ENCODE assay signal across 23 cellular contexts in genomic region chr9:27483576-27483975, GRCh38. TPM values are rescaled to one million over a fixed set of nuclear protein-coding genes. Genes with fewer than 3 reads are reported as not detected.
DNase-seq lines count a peak whose midpoint lies in the region; FAIRE-seq and TF ChIP-seq lines count a peak whose summit lies in the region.
"Had no signal": no experiment of that assay in that cellular context is flagged by ENCODE, and none has a peak within 500 bp of the region (broad histone marks: within the 10 kb centered on the region; RNA-seq: fewer than 3 reads in every experiment).

No MANE protein-coding gene starts in this region.

- H3K4me3 ChIP-seq in adrenal gland: no peak overlapping the region
- H3K4me3 ChIP-seq: A549 had no signal

- H3K27ac ChIP-seq in adrenal gland: no peak overlapping the region
- H3K27ac ChIP-seq: A549 had no signal

- no peaks in the 10 kb centered on the region for H3K4me1 ChIP-seq in adrenal gland (replicated peaks in 1 of 2)
- H3K4me1 ChIP-seq: A549 had no signal

- no peaks in the 10 kb centered on the region for H3K9me3 ChIP-seq in adrenal gland (replicated peaks in 1 of 3)
- H3K9me3 ChIP-seq: A549 had no signal

- no peak overlapping the region for H3K4me3 Mint-ChIP-seq in mesothelial cell of epicardium
- H3K4me3 Mint-ChIP-seq: CD4-positive, alpha-beta memory T cell had no signal

- DNase-seq in GM12891 (ENCODE audit: insufficient read length, low spot score) (no peak), UCSD-AML1 (lab: John Stamatoyannopoulos, UW; ENCODE audit: unreplicated experiment) (peak; percentile 5), mesothelial cell of epicardium (ENCODE audit: low spot score in 2 of 2, unreplicated experiment in 2 of 2) (no peak), urothelium cell line (ENCODE audit: low spot score) (no peak), adrenal gland (no peak), NCI-H2196 (lab: John Stamatoyannopoulos, UW; ENCODE audit: unreplicated experiment) (no peak), NCI-H1694 treated with DMSO at 0.1 percent for 48 hours (lab: John Stamatoyannopoulos, UW) (no peak)
- DNase-seq: CD4-positive, alpha-beta memory T cell; DND-41; NCI-H1105 treated with DMSO at 0.1 percent for 48 hours; NCI-H2081 treated with DMSO at 0.1 percent for 48 hours; NCI-H2171 treated with DMSO at 0.1 percent for 48 hours; NCI-H446; NCI-H526; OCI-M1 had no signal

- H3K27me3 Mint-ChIP-seq in mesothelial cell of epicardium (ENCODE audit: low read depth): no peaks in the 10 kb centered on the region
- H3K27me3 Mint-ChIP-seq: CD4-positive, alpha-beta memory T cell had no signal

- H3K27ac Mint-ChIP-seq in mesothelial cell of epicardium: peak overlapping the region; percentile 17

- WGBS in adrenal gland, 4 donors: 90 to 93% (median 92%) methylated on average over 6 of the region's 6 CpGs

- no peaks in the 10 kb centered on the region for H3K36me3 ChIP-seq in adrenal gland (replicated peaks in 1 of 2)

- no peaks in the 10 kb centered on the region for H3K27me3 ChIP-seq in adrenal gland

- TF ChIP-seq POLR2A in GM12891 (IDR thresholded peaks at IDR 0.05; ENCODE audit: low read depth, low read length): no peak
- TF ChIP-seq POLR2A in adrenal gland (IDR thresholded peaks at IDR 0.05): no peak

- intact Hi-C loops in adrenal gland (cut with DNase I): no loop called here

- FAIRE-seq in GM12891 (lab: Jason Lieb, UNC) (peak; percentile 47), urothelium cell line (lab: Jason Lieb, UNC) (peak; percentile 13)
- FAIRE-seq: A549, GM12892, GM18507, H1, HTR-8/SVneo had no signal

- peaks cover 12% of the 10 kb centered on the region for H3K36me3 Mint-ChIP-seq in mesothelial cell of epicardium

- TF ChIP-seq CTCF in mesothelial cell of epicardium (IDR thresholded peaks at IDR 0.05; ENCODE audit: unreplicated experiment) (no peak), adrenal gland (IDR thresholded peaks at IDR 0.05) (no peak)

- peaks cover 17% of the 10 kb centered on the region for H3K4me1 Mint-ChIP-seq in mesothelial cell of epicardium

- H3K9me3 Mint-ChIP-seq in mesothelial cell of epicardium: peaks cover 12% of the 10 kb centered on the region

TF ChIP-seq in GM12891, 5 proteins besides CTCF, POLR2A, EP300 and RAD21:
- TF ChIP-seq TAF1 (IDR thresholded peaks at IDR 0.05; ENCODE audit: low read depth, low read length) (no peak), PAX5 (IDR thresholded peaks at IDR 0.05; ENCODE audit: insufficient read depth, low read length, severe bottlenecking) (no peak), POLR2AphosphoS5 (IDR thresholded peaks at IDR 0.05; ENCODE audit: low read depth, low read length) (no peak), POU2F2 (IDR thresholded peaks at IDR 0.05; ENCODE audit: low read depth, low read length) (no peak), SPI1 (IDR thresholded peaks at IDR 0.05; ENCODE audit: low read depth, low read length) (no peak)

RNA-seq across cellular contexts. Expression of gene IFNK, which starts 40.5 kb away (rescaled TPM):
- polyA plus RNA-seq in GM12891 (2012; ENCODE audit: low read depth, missing spikeins): not detected
- total RNA-seq in mesothelial cell of epicardium (not detected in 3 replicates), adrenal gland (not detected)
- not detected for polyA plus RNA-seq in adrenal gland
- total RNA-seq: CD4-positive, alpha-beta memory T cell; H1; Right ventricle myocardium inferior; SK-MEL-5 had no signal
- polyA plus RNA-seq: A549; BJ; CD4-positive, alpha-beta memory T cell; H1 had no signal

RNA-seq across cellular contexts. Expression of gene MOB3B, which starts 46.0 kb away (rescaled TPM):
- 0.36 TPM for polyA plus RNA-seq in GM12891 (2012; ENCODE audit: low read depth, missing spikeins)
- total RNA-seq in mesothelial cell of epicardium: 13.6 to 14.8 TPM (median 14.6 TPM) in 3 replicates
- 1 to 10 TPM; 1.4 to 7.0 (median 3.4) TPM for total RNA-seq in adrenal gland
- 1 to 10 TPM; 1.3 to 9.0 (median 1.8) TPM for polyA plus RNA-seq in adrenal gland
- total RNA-seq: SK-MEL-5 had no signal
